Comparison of ENCODE assay signal across 14 cellular contexts in the genomic region with DNA sequence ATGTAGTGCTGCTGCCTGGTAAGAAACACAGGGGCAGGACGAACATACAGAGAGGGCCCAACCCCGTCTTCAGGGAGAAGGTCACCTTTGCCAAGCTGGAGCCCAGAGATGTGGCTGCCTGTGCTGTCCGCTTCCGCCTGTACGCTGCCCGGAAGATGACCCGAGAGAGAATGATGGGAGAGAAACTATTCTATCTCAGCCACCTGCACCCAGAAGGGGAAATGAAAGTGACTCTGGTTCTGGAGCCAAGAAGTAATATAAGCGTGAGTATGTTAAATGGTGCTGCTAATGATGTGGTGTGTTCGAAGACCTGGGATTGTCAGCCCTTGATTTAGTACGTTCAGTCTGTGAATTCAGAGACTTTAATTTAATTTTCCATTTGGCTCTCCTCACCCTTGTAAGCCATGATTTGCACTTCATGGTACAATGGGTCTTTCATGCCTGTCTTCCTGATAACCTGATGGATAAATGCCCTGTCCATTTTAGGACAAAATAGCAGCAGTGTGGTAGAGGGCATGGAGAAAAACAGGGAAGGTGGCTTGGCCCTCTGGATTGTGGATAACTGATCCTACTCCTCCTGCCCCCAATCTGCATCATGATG.
DNase-seq lines count a peak whose midpoint lies in the region; ATAC-seq, FAIRE-seq and TF ChIP-seq lines count a peak whose summit lies in the region.
"Had no signal": no experiment of that assay in that cellular context is flagged by ENCODE, and none has a peak within 500 bp of the region (broad histone marks: within the 10 kb centered on the region; RNA-seq: fewer than 3 reads in every experiment).

No MANE protein-coding gene starts in this region.

- H3K27me3 ChIP-seq in GM06990 (replicated peaks; ENCODE audit: control insufficient read depth, insufficient read depth, low read length) = no peaks in the 10 kb centered on the region
- H3K27me3 ChIP-seq in Karpas-422 (ENCODE audit: low read length) = no peaks in the 10 kb centered on the region
- H3K27me3 ChIP-seq in esophagus muscularis mucosa = no peaks in the 10 kb centered on the region
- no peaks in the 10 kb centered on the region for H3K27me3 ChIP-seq in left ventricle myocardium inferior (ENCODE audit: low read depth)

- H3K4me2 ChIP-seq in Karpas-422 (ENCODE audit: low read depth, low read length, poor library complexity, severe bottlenecking) = peak overlapping the region; percentile 67

- H3K27ac ChIP-seq in Karpas-422 (ENCODE audit: low read length) (peak overlapping the region; percentile 94), esophagus muscularis mucosa (replicated peaks in 1 of 4) (no peak overlapping the region), left ventricle myocardium inferior (replicated peaks) (no peak overlapping the region)

- TF ChIP-seq POLR2A in esophagus muscularis mucosa (IDR thresholded peaks at IDR 0.05; ENCODE audit: low read depth) = no peak

- H2AFZ ChIP-seq in Karpas-422 (ENCODE audit: low read length) = no peak overlapping the region

- no peaks in the 10 kb centered on the region for H3K79me2 ChIP-seq in Karpas-422 (ENCODE audit: low read length)

- FAIRE-seq in GM19239 (lab: Jason Lieb, UNC) = peak; percentile 97
- FAIRE-seq: endometrium had no signal

- TF ChIP-seq CTCF in GM06990 (IDR thresholded peaks at IDR 0.05; ENCODE audit: insufficient read depth, low read length, poor library complexity, severe bottlenecking) = no peak
- TF ChIP-seq CTCF in esophagus muscularis mucosa (IDR thresholded peaks at IDR 0.05) = no peak
- no peak for TF ChIP-seq CTCF in left ventricle myocardium inferior (IDR thresholded peaks at IDR 0.05; ENCODE audit: borderline replicate concordance)

- peaks cover 12% of the 10 kb centered on the region for H3K9me3 ChIP-seq in Karpas-422 (ENCODE audit: low read length)
- H3K9me3 ChIP-seq in esophagus muscularis mucosa = peaks cover 0 to 6% (median 0%) of the 10 kb centered on the region in 4 donors
- peaks cover 11% of the 10 kb centered on the region for H3K9me3 ChIP-seq in left ventricle myocardium inferior (replicated peaks)

- no peak for TF ChIP-seq EP300 in esophagus muscularis mucosa (IDR thresholded peaks at IDR 0.05)

- peak; percentile 92 for ATAC-seq in HG02840 (IDR thresholded peaks at IDR 0.05; ENCODE audit: low FRiP score, unreplicated experiment)
- ATAC-seq: HCT116 had no signal

- 84% methylated on average over 5 of the region's 10 CpGs for WGBS in esophagus muscularis mucosa

- H3K4me1 ChIP-seq in Karpas-422 (ENCODE audit: low read length) (peaks cover 63% of the 10 kb centered on the region), esophagus muscularis mucosa (no peaks in the 10 kb centered on the region), left ventricle myocardium inferior (no peaks in the 10 kb centered on the region)

- H3K36me3 ChIP-seq in GM06990 (ENCODE audit: control insufficient read depth, insufficient read depth, low read length) = no peaks in the 10 kb centered on the region
- peaks cover 17% of the 10 kb centered on the region; the same call in 1 of the 2 replicates for H3K36me3 ChIP-seq in Karpas-422 (ENCODE audit: insufficient read depth, low read length)
- H3K36me3 ChIP-seq in esophagus muscularis mucosa = no peaks in the 10 kb centered on the region
- H3K36me3 ChIP-seq in left ventricle myocardium inferior = no peaks in the 10 kb centered on the region

- intact Hi-C loops in esophagus muscularis mucosa (cut with DNase I) = no loop called here
- intact Hi-C loops in left ventricle myocardium inferior (cut with micrococcal nuclease) = no loop called here

- no peaks in the 10 kb centered on the region for H4K20me1 ChIP-seq in Karpas-422 (ENCODE audit: insufficient read depth, low read depth, low read length)

- H3K9ac ChIP-seq in Karpas-422 (ENCODE audit: low read length) = peak overlapping the region; percentile 76

- H3K9me2 ChIP-seq in Karpas-422 (replicated peaks; ENCODE audit: insufficient read depth, low read length) = no peaks in the 10 kb centered on the region

- DNase-seq in GM06990 (ENCODE audit: extremely low read depth, insufficient read length) = peak; percentile 73
- peak; percentile 20 for DNase-seq in GM19239 (ENCODE audit: insufficient read length, low spot score)
- DNase-seq in Karpas-422 = peak; percentile 98
- DNase-seq in cerebellum (ENCODE audit: low spot score) = no peak
- DNase-seq in NCI-H187 (lab: John Stamatoyannopoulos, UW) = no peak
- DNase-seq in esophagus muscularis mucosa (ENCODE audit: extremely low spot score) = no peak
- no peak for DNase-seq in left ventricle myocardium inferior
- DNase-seq: activated naive CD4-positive, alpha-beta T cell treated with Interleukin-2 at 50 U/mL for 16 hours; islet precursor cell; NCI-H1930; retina had no signal

- H3K4me3 ChIP-seq in GM06990 (replicated peaks; ENCODE audit: low read depth, low read length) = no peak overlapping the region
- peak overlapping the region; percentile 60 for H3K4me3 ChIP-seq in Karpas-422 (ENCODE audit: low read length)
- H3K4me3 ChIP-seq in esophagus muscularis mucosa = no peak overlapping the region
- no peak overlapping the region for H3K4me3 ChIP-seq in left ventricle myocardium inferior

Comparison
In these comparisons a context has a peak if more than half of its experiments do, and no peak if none do; other contexts are left out.
1. DNase-seq: peak in GM06990 (single experiment), GM19239 (single experiment) and Karpas-422 (single experiment); none in cerebellum (single experiment), NCI-H187 (0 of 2), esophagus muscularis mucosa (single experiment) and left ventricle myocardium inferior (single experiment).